ENCODE assay signal across 8 cellular contexts in genomic region chr7:47647213-47647985, GRCh38.
DNase-seq lines count a peak whose midpoint lies in the region; ATAC-seq and TF ChIP-seq lines count a peak whose summit lies in the region.

No MANE protein-coding gene starts in this region.

- H3K4me1 Mint-ChIP-seq in GM23338: peaks cover 7% of the 10 kb centered on the region
- H3K4me1 Mint-ChIP-seq in natural killer cell treated with Interleukin-12 subunit alpha and Interleukin-12 subunit beta and Interleukin-15 and Interleukin-18, amount 100 ng/mL, for 72 hours (ENCODE audit: low read depth in 2 of 2): peaks cover 19 to 22% of the 10 kb centered on the region in 2 donors

- in situ Hi-C loops in ACHN (cut with HindIII; ENCODE audit: low pct_ligation_motif_present, low pct_unique_long_range_greater_than_20kb, low sequenced_read_pairs): no loop called here

- no peak overlapping the region for H3K4me3 Mint-ChIP-seq in GM23338
- no peak overlapping the region for H3K4me3 Mint-ChIP-seq in natural killer cell treated with Interleukin-12 subunit alpha and Interleukin-12 subunit beta and Interleukin-15 and Interleukin-18, amount 100 ng/mL, for 72 hours

- no peaks in the 10 kb centered on the region for H3K79me2 ChIP-seq in GM23338 (replicated peaks; ENCODE audit: insufficient read depth)

- no peaks in the 10 kb centered on the region for H3K36me3 ChIP-seq in GM23338 (ENCODE audit: insufficient read depth)

- no peak overlapping the region for H3K27ac Mint-ChIP-seq in GM23338
- peak overlapping the region in 1 of 2 donors; percentile 28 for H3K27ac Mint-ChIP-seq in natural killer cell treated with Interleukin-12 subunit alpha and Interleukin-12 subunit beta and Interleukin-15 and Interleukin-18, amount 100 ng/mL, for 72 hours

- H3K4me1 ChIP-seq in GM23338 (ENCODE audit: insufficient read depth): no peaks in the 10 kb centered on the region

- no peak for TF ChIP-seq CTCF in GM23338 (conservative IDR thresholded peaks at IDR 0.05; ENCODE audit: low read depth in 2 of 2)

- H3K4me3 ChIP-seq in GM23338: no peak overlapping the region

- no peaks in the 10 kb centered on the region for H3F3A ChIP-seq in GM23338 (replicated peaks; ENCODE audit: low read depth)

- H3K9me2 ChIP-seq in GM23338 (ENCODE audit: insufficient read depth): peaks cover 7% of the 10 kb centered on the region; the same call in 1 of the 2 replicates

- H3K27ac ChIP-seq in GM23338 (ENCODE audit: low read depth): no peak overlapping the region

- peak; percentile 77 for ATAC-seq in GM18861 (IDR thresholded peaks at IDR 0.05; ENCODE audit: unreplicated experiment)
- peak; percentile 63 for ATAC-seq in GM23338
- ATAC-seq in natural killer cell treated with Interleukin-12 subunit alpha and Interleukin-12 subunit beta and Interleukin-15 and Interleukin-18, amount 100 ng/mL, for 72 hours: peak; percentile 65 to 75
- no peak for ATAC-seq in HG02981 (IDR thresholded peaks at IDR 0.05; ENCODE audit: unreplicated experiment)

- H2AFZ ChIP-seq in GM23338: peak overlapping the region; percentile 69; the same call in 1 of the 2 replicates

- peak; percentile 33; the same call in 1 of the 2 replicates for TF ChIP-seq POLR2A in Raji (IDR thresholded peaks at IDR 0.05; ENCODE audit: insufficient read depth, low read depth, low read length)

- peaks cover 9% of the 10 kb centered on the region; the same call in 2 of the 3 replicates for H3K9me3 Mint-ChIP-seq in GM23338
- H3K9me3 Mint-ChIP-seq in natural killer cell treated with Interleukin-12 subunit alpha and Interleukin-12 subunit beta and Interleukin-15 and Interleukin-18, amount 100 ng/mL, for 72 hours: peaks cover 5% of the 10 kb centered on the region

- H3K27me3 Mint-ChIP-seq in GM23338 (ENCODE audit: insufficient read depth, low read depth, poor library complexity): peaks cover 11% of the 10 kb centered on the region
- peaks cover 0 to 4% of the 10 kb centered on the region in 2 donors for H3K27me3 Mint-ChIP-seq in natural killer cell treated with Interleukin-12 subunit alpha and Interleukin-12 subunit beta and Interleukin-15 and Interleukin-18, amount 100 ng/mL, for 72 hours

- peaks cover 4% of the 10 kb centered on the region; the same call in 1 of the 3 replicates for H3K36me3 Mint-ChIP-seq in GM23338 (ENCODE audit: low read depth)
- peaks cover 9% of the 10 kb centered on the region for H3K36me3 Mint-ChIP-seq in natural killer cell treated with Interleukin-12 subunit alpha and Interleukin-12 subunit beta and Interleukin-15 and Interleukin-18, amount 100 ng/mL, for 72 hours

- H3K4me2 ChIP-seq in GM23338: no peak overlapping the region

- H3K27me3 ChIP-seq in GM23338 (ENCODE audit: insufficient read depth): no peaks in the 10 kb centered on the region

- no peaks in the 10 kb centered on the region for H4K20me1 ChIP-seq in GM23338 (replicated peaks; ENCODE audit: insufficient read depth)

- DNase-seq in GM23338 (ENCODE audit: low spot score) (no peak), NCI-H128 (lab: John Stamatoyannopoulos, UW; ENCODE audit: unreplicated experiment) (no peak), ACHN (no peak), activated gamma-delta T cell (lab: John Stamatoyannopoulos, UW) (no peak)
- peak; percentile 56 for DNase-seq in natural killer cell treated with Interleukin-12 subunit alpha and Interleukin-12 subunit beta and Interleukin-15 and Interleukin-18, amount 100 ng/mL, for 72 hours (ENCODE audit: low spot score)

TF ChIP-seq in GM23338, 12 proteins besides CTCF, POLR2A, EP300 and RAD21:
- TF ChIP-seq CREB1 (CRISPR knock-in tag; IDR thresholded peaks at IDR 0.05; ENCODE audit: low read depth) (no peak), EZH2phosphoT487 (IDR thresholded peaks at IDR 0.05; ENCODE audit: unreplicated experiment) (no peak), REST (IDR thresholded peaks at IDR 0.05; ENCODE audit: unreplicated experiment) (no peak), JUNB (IDR thresholded peaks at IDR 0.05; ENCODE audit: unreplicated experiment) (no peak)
- TF ChIP-seq, protein P1, sequence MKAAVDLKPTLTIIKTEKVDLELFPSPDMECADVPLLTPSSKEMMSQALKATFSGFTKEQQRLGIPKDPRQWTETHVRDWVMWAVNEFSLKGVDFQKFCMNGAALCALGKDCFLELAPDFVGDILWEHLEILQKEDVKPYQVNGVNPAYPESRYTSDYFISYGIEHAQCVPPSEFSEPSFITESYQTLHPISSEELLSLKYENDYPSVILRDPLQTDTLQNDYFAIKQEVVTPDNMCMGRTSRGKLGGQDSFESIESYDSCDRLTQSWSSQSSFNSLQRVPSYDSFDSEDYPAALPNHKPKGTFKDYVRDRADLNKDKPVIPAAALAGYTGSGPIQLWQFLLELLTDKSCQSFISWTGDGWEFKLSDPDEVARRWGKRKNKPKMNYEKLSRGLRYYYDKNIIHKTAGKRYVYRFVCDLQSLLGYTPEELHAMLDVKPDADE (IDR thresholded peaks at IDR 0.05): no peak
